ENCODE assay signal across 35 cellular contexts in the genomic region with DNA sequence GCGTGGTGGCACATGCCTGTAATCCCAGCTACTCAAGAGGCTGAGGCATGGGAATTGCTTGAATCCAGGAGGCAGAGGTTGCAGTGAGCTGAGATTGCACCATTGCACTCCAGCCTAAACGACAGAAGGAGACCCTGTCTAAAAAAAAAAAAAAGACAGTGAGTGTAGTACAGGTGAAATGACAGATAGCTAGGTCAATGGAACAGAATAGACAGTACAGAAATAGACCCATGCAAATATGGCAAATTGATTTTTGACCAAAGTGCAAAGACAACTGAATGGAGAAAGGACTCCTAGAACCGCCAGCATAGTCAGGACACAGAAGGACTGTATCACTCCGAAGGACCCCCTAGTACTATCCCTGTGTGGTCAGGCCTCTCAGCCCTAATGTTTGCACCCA. TPM values are rescaled to one million over a fixed set of nuclear protein-coding genes. Genes with fewer than 3 reads are reported as not detected.
"Had no signal": no experiment of that assay in that cellular context is flagged by ENCODE, and none has a peak within 500 bp of the region (broad histone marks: within the 10 kb centered on the region; RNA-seq: fewer than 3 reads in every experiment).

No MANE protein-coding gene starts in this region.

- H3K79me2 ChIP-seq: parathyroid adenoma had no signal

- H3K4me1 ChIP-seq: prostate gland, spleen, stomach, tibial nerve, upper lobe of left lung, vagina had no signal

- H3K27ac ChIP-seq: neural progenitor cell, ovary, parathyroid adenoma, prostate gland, skin epidermis, spleen, stomach, thoracic aorta, thyroid gland, tibial nerve, upper lobe of left lung, vagina had no signal

- H3K27ac Mint-ChIP-seq: naive thymus-derived CD8-positive, alpha-beta T cell; nephron; neural progenitor cell; stimulated activated naive B cell treated with anti-CD40 and anti-IgM and Interleukin-4, amounts not matched to agents 10 μg/mL and 1 μg/mL and 100 μg/mL, for 72 hours; stimulated activated naive CD8-positive, alpha-beta T cell treated with anti-CD3 and anti-CD28 coated beads, Interleukin-15, Interleukin-2, amounts not matched to agents 100 ng/mL and 50 ng/mL, for 24 hours had no signal

- DNase-seq: naive B cell; naive thymus-derived CD8-positive, alpha-beta T cell; occipital lobe; ovary; right cardiac atrium; spleen; stimulated activated CD4-positive, alpha-beta T cell treated with anti-CD3 and anti-CD28 coated beads, Interleukin-12 subunit alpha, Interleukin-12 subunit beta, amount 100 ng/mL, for 4 hours; stimulated activated CD4-positive, alpha-beta T cell treated with anti-CD3 and anti-CD28 coated beads, Interleukin-1b, Interleukin-23, amount 100 ng/mL, for 48 hours; stimulated activated CD4-positive, alpha-beta T cell treated with anti-CD3 and anti-CD28 coated beads, Interleukin-4, amount 100 ng/mL, for 1 hour; stimulated activated CD4-positive, alpha-beta T cell treated with anti-CD3 and anti-CD28 coated beads, Interleukin-4, amount 100 ng/mL, for 4 hours; stimulated activated CD8-positive, alpha-beta memory T cell treated with anti-CD3 and anti-CD28 coated beads, Interleukin-4, amount 100 ng/mL, for 48 hours; stimulated activated naive B cell treated with anti-CD40 and anti-IgM and Interleukin-4, amounts not matched to agents 10 μg/mL and 1 μg/mL and 100 μg/mL, for 72 hours; stimulated activated naive CD4-positive, alpha-beta T cell treated with Interleukin-2 at 50 U/mL for 16 hours; stomach; thyroid gland; trophoblast cell; upper lobe of left lung had no signal

- H3K4me3 Mint-ChIP-seq: naive B cell; naive thymus-derived CD8-positive, alpha-beta T cell; nephron; neural progenitor cell; stimulated activated naive B cell treated with anti-CD40 and anti-IgM and Interleukin-4, amounts not matched to agents 10 μg/mL and 1 μg/mL and 100 μg/mL, for 72 hours; stimulated activated naive CD8-positive, alpha-beta T cell treated with anti-CD3 and anti-CD28 coated beads, Interleukin-15, Interleukin-2, amounts not matched to agents 100 ng/mL and 50 ng/mL, for 24 hours had no signal

- H3K36me3 Mint-ChIP-seq: naive B cell; naive thymus-derived CD8-positive, alpha-beta T cell; neural progenitor cell; stimulated activated naive B cell treated with anti-CD40 and anti-IgM and Interleukin-4, amounts not matched to agents 10 μg/mL and 1 μg/mL and 100 μg/mL, for 72 hours had no signal

- H2AFZ ChIP-seq: neural progenitor cell, parathyroid adenoma had no signal

- H3K4me3 ChIP-seq: neural progenitor cell, ovary, prostate gland, skin epidermis, smooth muscle cell, spleen, stomach, thoracic aorta, thyroid gland, tibial nerve, upper lobe of left lung, vagina had no signal

- H3K9me3 Mint-ChIP-seq: naive B cell; naive thymus-derived CD8-positive, alpha-beta T cell; nephron; neural progenitor cell; stimulated activated naive B cell treated with anti-CD40 and anti-IgM and Interleukin-4, amounts not matched to agents 10 μg/mL and 1 μg/mL and 100 μg/mL, for 72 hours; stimulated activated naive CD8-positive, alpha-beta T cell treated with anti-CD3 and anti-CD28 coated beads, Interleukin-15, Interleukin-2, amounts not matched to agents 100 ng/mL and 50 ng/mL, for 24 hours had no signal

- H3K9ac ChIP-seq: neural progenitor cell, parathyroid adenoma had no signal

- H3K9me3 ChIP-seq: ovary, prostate gland, spleen, stomach, thoracic aorta, thyroid gland, tibial nerve, upper lobe of left lung, vagina had no signal

- FAIRE-seq: urothelium cell line had no signal

- ATAC-seq: naive thymus-derived CD8-positive, alpha-beta T cell; right cardiac atrium; sciatic nerve; stimulated activated naive B cell treated with anti-CD40 and anti-IgM and Interleukin-4, amounts not matched to agents 10 μg/mL and 1 μg/mL and 100 μg/mL, for 72 hours had no signal

- H3K27me3 ChIP-seq: neural progenitor cell, ovary, thyroid gland, upper lobe of left lung, vagina had no signal

- H3K4me2 ChIP-seq: neural progenitor cell, smooth muscle cell had no signal

- H3K4me1 Mint-ChIP-seq: naive B cell; nephron; stimulated activated naive B cell treated with anti-CD40 and anti-IgM and Interleukin-4, amounts not matched to agents 10 μg/mL and 1 μg/mL and 100 μg/mL, for 72 hours had no signal

- H3K36me3 ChIP-seq: neural progenitor cell, ovary, prostate gland, spleen, stomach, thoracic aorta, thyroid gland, tibial nerve, upper lobe of left lung, vagina had no signal

RNA-seq across cellular contexts. Expression of a gene that starts 16.6 kb away (rescaled TPM):
- total RNA-seq: naive thymus-derived CD8-positive, alpha-beta T cell; occipital lobe; osteoblast; prostate gland; pulmonary artery endothelial cell; right cardiac atrium; sciatic nerve; smooth muscle cell; spleen; subcutaneous adipose tissue; temporal lobe; thoracic aorta; ureter; vagina had no signal
- polyA plus RNA-seq: naive thymus-derived CD8-positive, alpha-beta T cell; neural cell; right cardiac atrium; smooth muscle cell; spleen had no signal

RNA-seq across cellular contexts. Expression of a gene that starts 28.1 kb away (rescaled TPM):
- total RNA-seq: naive thymus-derived CD8-positive, alpha-beta T cell; occipital lobe; osteoblast; ovary; prostate gland; pulmonary artery endothelial cell; right cardiac atrium; sciatic nerve; smooth muscle cell; spleen; stomach; subcutaneous adipose tissue; temporal lobe; thoracic aorta; thyroid gland; tibial nerve; upper lobe of left lung; ureter; vagina had no signal
- polyA plus RNA-seq: naive thymus-derived CD8-positive, alpha-beta T cell; neural cell; ovary; right cardiac atrium; smooth muscle cell; spleen; stomach had no signal

RNA-seq across cellular contexts. Expression of a gene that starts 34.1 kb away (rescaled TPM):
- polyA plus RNA-seq: neural cell had no signal
